ENCODE assay signal across 15 cellular contexts in the genomic region with DNA sequence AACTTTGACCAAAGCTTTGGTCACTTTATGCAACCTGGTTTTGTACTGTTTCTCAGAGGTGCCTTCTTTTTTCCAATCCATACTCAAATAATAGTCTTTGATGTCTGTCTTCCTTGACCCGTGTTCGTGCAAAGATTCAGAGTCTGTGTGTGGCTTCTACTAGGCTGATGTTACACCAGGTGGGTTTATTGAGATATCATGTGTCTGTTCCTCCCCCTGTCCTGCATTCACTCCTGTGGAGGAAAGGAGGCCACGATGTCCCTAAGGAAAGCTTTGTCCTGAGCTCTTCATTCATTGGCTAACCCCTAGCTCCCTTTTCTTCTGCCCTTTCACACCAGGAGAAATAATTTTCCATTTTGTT. TPM values are rescaled to one million over a fixed set of nuclear protein-coding genes. Genes with fewer than 3 reads are reported as not detected.
A peak's percentile ranks its signal among the peaks of the same experiment; 100 is the strongest.
DNase-seq lines count a peak whose midpoint lies in the region; ATAC-seq and TF ChIP-seq lines count a peak whose summit lies in the region.
"Had no signal": no experiment of that assay in that cellular context is flagged by ENCODE, and none has a peak within 500 bp of the region (broad histone marks: within the 10 kb centered on the region; RNA-seq: fewer than 3 reads in every experiment).

No MANE protein-coding gene starts in this region.

- H3K27me3 Mint-ChIP-seq in WTC11 (ENCODE audit: low read depth): no peaks in the 10 kb centered on the region
- H3K27me3 Mint-ChIP-seq: CD8-positive, alpha-beta memory T cell; IgD-negative memory B cell had no signal

- no peak for ATAC-seq in heart right ventricle
- no peak for ATAC-seq in WTC11
- ATAC-seq: GM12878 had no signal

- no peaks in the 10 kb centered on the region for H3K79me2 ChIP-seq in smooth muscle cell (ENCODE audit: low read depth)
- no peaks in the 10 kb centered on the region for H3K79me2 ChIP-seq in MM.1S (ENCODE audit: low read length)

- H3K9ac ChIP-seq in smooth muscle cell (ENCODE audit: low read depth) (no peak overlapping the region), MM.1S (ENCODE audit: low read length) (no peak overlapping the region)

- no peaks in the 10 kb centered on the region for H3K9me3 ChIP-seq in cardiac muscle cell (ENCODE audit: low read depth)
- no peaks in the 10 kb centered on the region for H3K9me3 ChIP-seq in heart right ventricle
- no peaks in the 10 kb centered on the region for H3K9me3 ChIP-seq in smooth muscle cell (replicated peaks; ENCODE audit: low read depth)
- no peaks in the 10 kb centered on the region for H3K9me3 ChIP-seq in MM.1S (replicated peaks; ENCODE audit: insufficient read depth, low read length)

- peak overlapping the region; percentile 36 for H3K27ac ChIP-seq in cardiac muscle cell
- no peak overlapping the region for H3K27ac ChIP-seq in heart right ventricle
- peak overlapping the region; percentile 27 for H3K27ac ChIP-seq in smooth muscle cell (ENCODE audit: low read depth)
- H3K27ac ChIP-seq in MM.1S (ENCODE audit: low read length): no peak overlapping the region

- peaks cover 45% of the 10 kb centered on the region for H3K36me3 Mint-ChIP-seq in WTC11

- peak overlapping the region; percentile 44; the same call in 1 of the 2 replicates for H3K27ac Mint-ChIP-seq in WTC11

- H2AFZ ChIP-seq in smooth muscle cell (ENCODE audit: low read depth): no peak overlapping the region
- H2AFZ ChIP-seq in MM.1S (ENCODE audit: low read length): no peak overlapping the region

- no peak for DNase-seq in cardiac muscle cell (ENCODE audit: low read depth in 1 of 2, low spot score in 1 of 2)
- DNase-seq in heart right ventricle: no peak
- no peak for DNase-seq in WTC11 (ENCODE audit: low spot score)
- peak; percentile 2 for DNase-seq in mesenteric fat pad (ENCODE audit: low spot score)
- DNase-seq in smooth muscle cell (lab: John Stamatoyannopoulos, UW; ENCODE audit: unreplicated experiment): no peak
- DNase-seq in glomerular visceral epithelial cell (ENCODE audit: extremely low spot score): no peak
- no peak for DNase-seq in MM.1S
- DNase-seq in NCI-H345 (lab: John Stamatoyannopoulos, UW): no peak
- DNase-seq: CD8-positive, alpha-beta memory T cell; GDM1; NCI-H1694 treated with DMSO at 0.1 percent for 48 hours; OCI-M1; RPMI8226 had no signal

- H3K9me3 Mint-ChIP-seq in WTC11: no peaks in the 10 kb centered on the region
- H3K9me3 Mint-ChIP-seq: CD8-positive, alpha-beta memory T cell; IgD-negative memory B cell had no signal

- H3K4me3 ChIP-seq in cardiac muscle cell (no peak overlapping the region), heart right ventricle (no peak overlapping the region), smooth muscle cell (no peak overlapping the region), MM.1S (ENCODE audit: low read length) (no peak overlapping the region)
- H3K4me3 ChIP-seq: GM12878 had no signal

- CTCF ChIA-PET in WTC11 (lab: Charles Lee): interaction anchor here (0.7 to 2.0 kb wide), 8 partner anchors 9 to 157 kb away, joined by 3 to 10 read pairs (median 4); partner anchors contain the start of gene IKBKE

- no peaks in the 10 kb centered on the region for H4K20me1 ChIP-seq in smooth muscle cell (ENCODE audit: low read depth)
- no peaks in the 10 kb centered on the region for H4K20me1 ChIP-seq in MM.1S (ENCODE audit: insufficient read depth, low read length)

- H3K4me1 Mint-ChIP-seq in WTC11: peaks cover 24% of the 10 kb centered on the region
- H3K4me1 Mint-ChIP-seq: IgD-negative memory B cell had no signal

- WGBS in heart right ventricle, 2 donors: 71% methylated on average over 3 of the region's 3 CpGs
- WGBS in smooth muscle cell (ENCODE audit: low lambda C conversion rate): 85% methylated on average over 3 of the region's 3 CpGs

- no peaks in the 10 kb centered on the region for H3K9me2 ChIP-seq in MM.1S (replicated peaks; ENCODE audit: insufficient read depth, low read length)

- intact Hi-C loops in heart right ventricle (cut with DNase I): no loop called here

- peaks cover 14% of the 10 kb centered on the region for H3K36me3 ChIP-seq in cardiac muscle cell
- peaks cover 0 to 81% (median 24%) of the 10 kb centered on the region in 9 donors for H3K36me3 ChIP-seq in heart right ventricle
- H3K36me3 ChIP-seq in smooth muscle cell (ENCODE audit: low read depth): no peaks in the 10 kb centered on the region
- H3K36me3 ChIP-seq in MM.1S (replicated peaks; ENCODE audit: insufficient read depth, low read length): no peaks in the 10 kb centered on the region

- H3F3A ChIP-seq in smooth muscle cell (ENCODE audit: low read depth) (no peaks in the 10 kb centered on the region), MM.1S (ENCODE audit: insufficient read depth, low read length) (no peaks in the 10 kb centered on the region)

- no peak overlapping the region for H3K4me3 Mint-ChIP-seq in WTC11
- H3K4me3 Mint-ChIP-seq: CD8-positive, alpha-beta memory T cell; IgD-negative memory B cell had no signal

- H3K27me3 ChIP-seq in cardiac muscle cell (no peaks in the 10 kb centered on the region), heart right ventricle (no peaks in the 10 kb centered on the region), smooth muscle cell (ENCODE audit: low read depth) (no peaks in the 10 kb centered on the region), MM.1S (replicated peaks; ENCODE audit: insufficient read depth, low read length) (no peaks in the 10 kb centered on the region)

- H3K4me1 ChIP-seq in cardiac muscle cell (ENCODE audit: low read depth): peaks cover 27% of the 10 kb centered on the region
- peaks cover 5 to 45% (median 31%) of the 10 kb centered on the region in 9 donors for H3K4me1 ChIP-seq in heart right ventricle
- H3K4me1 ChIP-seq in smooth muscle cell (ENCODE audit: low read depth): peaks cover 23% of the 10 kb centered on the region
- peaks cover 17% of the 10 kb centered on the region for H3K4me1 ChIP-seq in MM.1S (ENCODE audit: low read length)

- POLR2A ChIA-PET in WTC11 (lab: Charles Lee): interaction anchor here (0.5 kb wide), 1 partner anchor 19 kb away, joined by 3 read pairs; no protein-coding TSS in a partner anchor

- TF ChIP-seq CTCF in cardiac muscle cell (IDR thresholded peaks at IDR 0.05; ENCODE audit: low read depth, low read length) (no peak), heart right ventricle (IDR thresholded peaks at IDR 0.05) (no peak), WTC11 (IDR thresholded peaks at IDR 0.05) (no peak), smooth muscle cell (IDR thresholded peaks at IDR 0.05; ENCODE audit: borderline replicate concordance, insufficient read depth, poor library complexity, severe bottlenecking) (no peak), MM.1S (IDR thresholded peaks at IDR 0.05; ENCODE audit: low read length) (no peak)

- H3K4me2 ChIP-seq in smooth muscle cell: peak overlapping the region; percentile 35
- H3K4me2 ChIP-seq in MM.1S (ENCODE audit: low read depth, low read length): no peak overlapping the region

TF ChIP-seq in WTC11, 78 proteins besides CTCF, POLR2A, EP300 and RAD21 (continues in another document):
- no peak for TF ChIP-seq E2F5 (CRISPR knock-in tag; IDR thresholded peaks at IDR 0.05)
- TF ChIP-seq RORB (CRISPR knock-in tag; IDR thresholded peaks at IDR 0.05): no peak
- TF ChIP-seq SOX15 (CRISPR knock-in tag; IDR thresholded peaks at IDR 0.05): no peak
- no peak for TF ChIP-seq SMAD3 (CRISPR knock-in tag; IDR thresholded peaks at IDR 0.05; ENCODE audit: borderline replicate concordance)
- TF ChIP-seq, protein P1, sequence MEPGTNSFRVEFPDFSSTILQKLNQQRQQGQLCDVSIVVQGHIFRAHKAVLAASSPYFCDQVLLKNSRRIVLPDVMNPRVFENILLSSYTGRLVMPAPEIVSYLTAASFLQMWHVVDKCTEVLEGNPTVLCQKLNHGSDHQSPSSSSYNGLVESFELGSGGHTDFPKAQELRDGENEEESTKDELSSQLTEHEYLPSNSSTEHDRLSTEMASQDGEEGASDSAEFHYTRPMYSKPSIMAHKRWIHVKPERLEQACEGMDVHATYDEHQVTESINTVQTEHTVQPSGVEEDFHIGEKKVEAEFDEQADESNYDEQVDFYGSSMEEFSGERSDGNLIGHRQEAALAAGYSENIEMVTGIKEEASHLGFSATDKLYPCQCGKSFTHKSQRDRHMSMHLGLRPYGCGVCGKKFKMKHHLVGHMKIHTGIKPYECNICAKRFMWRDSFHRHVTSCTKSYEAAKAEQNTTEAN (CRISPR knock-in tag; IDR thresholded peaks at IDR 0.05): no peak
- no peak for TF ChIP-seq ELF4 (CRISPR knock-in tag; IDR thresholded peaks at IDR 0.05; ENCODE audit: low read depth)
- TF ChIP-seq ZNF317 (CRISPR knock-in tag; IDR thresholded peaks at IDR 0.05; ENCODE audit: borderline replicate concordance, low read depth): no peak

RNA-seq across cellular contexts. Expression of gene IKBKE, which starts 15.0 kb away (rescaled TPM):
- total RNA-seq in cardiac muscle cell (22.8 and 24.7 TPM in 2 replicates), heart right ventricle (1 to 10 TPM in 3 of 10 donors, under 1 TPM in 7; 0.49 to 5.4 (median 0.79) TPM), WTC11 (2021) (7.8 to 8.1 TPM (median 8.0 TPM) in 3 replicates), mesenteric fat pad (9.9 TPM), smooth muscle cell (4.0 and 6.2 TPM in 2 replicates)
- polyA plus RNA-seq in cardiac muscle cell (13.6 and 27.0 TPM in 2 replicates), heart right ventricle (under 1 TPM; 0.29 to 0.87 TPM), smooth muscle cell (8.5 and 9.7 TPM in 2 replicates)

RNA-seq across cellular contexts. Expression of gene RASSF5, which starts 52.0 kb away (rescaled TPM):
- 45.3 and 50.7 TPM in 2 replicates for total RNA-seq in cardiac muscle cell
- polyA plus RNA-seq in cardiac muscle cell: 40.9 and 42.0 TPM in 2 replicates
- total RNA-seq in heart right ventricle: 10 to 100 TPM in 3 of 10 donors, 1 to 10 TPM in 7; 5.0 to 26.0 (median 7.0) TPM
- 1 to 10 TPM in 1 of 2 donors, under 1 TPM in 1; 0.90 to 2.4 TPM for polyA plus RNA-seq in heart right ventricle
- 1.7 to 2.1 TPM (median 1.7 TPM) in 3 replicates for total RNA-seq in WTC11 (2021)
- total RNA-seq in mesenteric fat pad: 11.4 TPM
- total RNA-seq in smooth muscle cell: 1.3 and 2.6 TPM in 2 replicates
- 1.6 and 3.3 TPM in 2 replicates for polyA plus RNA-seq in smooth muscle cell

Comparison
In these comparisons a context has a peak if more than half of its experiments do, and no peak if none do; other contexts are left out.
1. H3K27ac ChIP-seq: peak in cardiac muscle cell (single experiment) and smooth muscle cell (single experiment); none in heart right ventricle (0 of 10) and MM.1S (single experiment).